ENCODE assay signal across 8 cellular contexts in the genomic region with DNA sequence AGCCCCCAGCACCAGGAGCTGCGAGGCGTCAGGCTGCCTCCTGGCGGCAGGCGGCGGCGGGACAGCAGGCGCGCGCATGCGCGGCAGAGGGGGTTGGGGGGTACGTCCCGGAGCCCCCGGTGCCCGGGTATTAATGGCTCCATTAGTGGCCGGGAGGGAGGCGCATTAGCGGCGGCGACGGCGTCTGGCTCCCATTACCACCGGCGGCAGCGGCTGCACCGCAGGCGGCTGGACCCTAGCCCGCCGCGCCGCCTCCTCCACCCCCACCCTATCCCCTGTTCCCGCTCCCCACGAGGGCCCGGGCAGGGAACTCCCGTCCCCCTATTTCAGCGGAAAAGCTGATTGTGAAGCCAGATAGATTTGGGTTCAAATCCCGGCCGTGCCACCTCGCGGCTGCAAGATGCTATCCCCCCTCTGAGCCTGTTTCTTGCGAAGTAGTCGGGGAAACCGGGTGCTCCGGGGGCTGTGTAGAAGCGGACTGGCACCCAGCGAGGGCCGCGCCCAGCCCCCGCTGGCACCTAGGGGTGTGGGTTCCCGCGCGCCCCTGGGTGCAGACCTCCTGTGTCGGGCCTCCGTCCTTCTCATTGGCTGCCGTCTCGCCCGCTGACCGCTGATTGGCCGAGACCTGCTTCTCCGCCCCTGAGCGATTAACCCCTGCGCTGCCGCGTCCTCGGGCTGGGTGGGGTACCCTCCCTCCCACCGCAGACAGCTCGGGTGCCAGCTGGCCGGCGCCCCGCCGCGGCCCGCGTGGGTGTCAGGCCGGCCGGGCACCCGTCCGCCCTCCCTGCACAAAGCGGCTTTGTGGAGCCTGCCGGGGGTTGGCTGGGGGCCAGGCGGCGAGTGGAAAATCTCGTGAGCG. TPM values are rescaled to one million over a fixed set of nuclear protein-coding genes. Genes with fewer than 3 reads are reported as not detected.
DNase-seq lines count a peak whose midpoint lies in the region; ATAC-seq, FAIRE-seq and TF ChIP-seq lines count a peak whose summit lies in the region.

No MANE protein-coding gene starts in this region.

- DNase-seq in DMS79 (lab: John Stamatoyannopoulos, UW) (peak; percentile 90), H7 (peak; percentile 100), NCI-H1436 treated with DMSO at 0.1 percent for 48 hours (lab: John Stamatoyannopoulos, UW) (peak; percentile 85), T-helper 22 cell (ENCODE audit: low read depth) (peak; percentile 84), astrocyte (ENCODE audit: low read depth) (peak; percentile 82), hepatocyte (ENCODE audit: low spot score) (peak; percentile 93), retinal pigment epithelial cell (ENCODE audit: low read depth) (peak; percentile 87)

- H3K9ac ChIP-seq in astrocyte (ENCODE audit: low read length), result peak overlapping the region; percentile 82

- peak overlapping the region; percentile 74 for H3K4me3 ChIP-seq in H7 (ENCODE audit: insufficient read depth, low read depth, low read length)
- H3K4me3 ChIP-seq in astrocyte (ENCODE audit: insufficient read depth, low read depth, low read length), result peak overlapping the region; percentile 76
- H3K4me3 ChIP-seq in hepatocyte, result peak overlapping the region; percentile 99
- peak overlapping the region; percentile 69 for H3K4me3 ChIP-seq in retinal pigment epithelial cell (ENCODE audit: low read length)

- H3K27me3 ChIP-seq in H7 (ENCODE audit: control insufficient read depth, insufficient read depth, low read length) (no peaks in the 10 kb centered on the region), astrocyte (ENCODE audit: insufficient read depth, low read length) (no peaks in the 10 kb centered on the region), hepatocyte (no peaks in the 10 kb centered on the region)

- H3K4me2 ChIP-seq in astrocyte (ENCODE audit: low read length) (peak overlapping the region; percentile 94), hepatocyte (peak overlapping the region; percentile 94)

- H3K9me3 ChIP-seq in astrocyte (ENCODE audit: insufficient read depth, low read depth, low read length), result no peaks in the 10 kb centered on the region
- H3K9me3 ChIP-seq in hepatocyte (ENCODE audit: low read depth), result no peaks in the 10 kb centered on the region

- no peak for ATAC-seq in HG02571 (IDR thresholded peaks at IDR 0.05; ENCODE audit: unreplicated experiment)

- H3K27ac Mint-ChIP-seq in astrocyte (ENCODE audit: unreplicated experiment), result peak overlapping the region; percentile 83

- no peaks in the 10 kb centered on the region for H3K9me2 ChIP-seq in hepatocyte (replicated peaks; ENCODE audit: insufficient read depth)

- H3K4me1 Mint-ChIP-seq in astrocyte (ENCODE audit: low read depth, unreplicated experiment), result peaks cover 45% of the 10 kb centered on the region

- H3K79me2 ChIP-seq in astrocyte (ENCODE audit: insufficient read depth, low read length) (peaks cover 68% of the 10 kb centered on the region), hepatocyte (peaks cover 60% of the 10 kb centered on the region)

- H3K27ac ChIP-seq in astrocyte (ENCODE audit: low read depth, low read length) (peak overlapping the region; percentile 84), hepatocyte (peak overlapping the region; percentile 99)

- TF ChIP-seq CTCF in astrocyte (IDR thresholded peaks at IDR 0.05; ENCODE audit: insufficient read depth, low read depth, low read length), result peak; percentile 68
- TF ChIP-seq CTCF in hepatocyte (IDR thresholded peaks at IDR 0.05; ENCODE audit: poor library complexity), result peak; percentile 97
- TF ChIP-seq CTCF in retinal pigment epithelial cell (conservative IDR thresholded peaks at IDR 0.05; ENCODE audit: low read depth, low read length), result peak; percentile 86

- 1% methylated on average over 54 of the region's 84 CpGs for WGBS in hepatocyte (ENCODE audit: low lambda C conversion rate, missing lambda C conversion rate)

- peaks cover 66% of the 10 kb centered on the region for H3K4me1 ChIP-seq in astrocyte (ENCODE audit: insufficient read depth, low read length)
- peaks cover 55% of the 10 kb centered on the region for H3K4me1 ChIP-seq in hepatocyte (ENCODE audit: insufficient read depth)

- no peaks in the 10 kb centered on the region for H3K27me3 Mint-ChIP-seq in astrocyte (ENCODE audit: low read depth, unreplicated experiment)

- peaks cover 10% of the 10 kb centered on the region for H3K36me3 Mint-ChIP-seq in astrocyte (ENCODE audit: low read depth, unreplicated experiment)

- H3K36me3 ChIP-seq in H7 (replicated peaks; ENCODE audit: control insufficient read depth, insufficient read depth, low read length) (no peaks in the 10 kb centered on the region; the same call in none of the 2 replicates), astrocyte (ENCODE audit: insufficient read depth, low read length) (peaks cover under 1% of the 10 kb centered on the region), hepatocyte (replicated peaks; ENCODE audit: insufficient read depth, low read depth) (no peaks in the 10 kb centered on the region)

- peak overlapping the region; percentile 88 for H3K4me3 Mint-ChIP-seq in astrocyte (ENCODE audit: unreplicated experiment)

- FAIRE-seq in astrocyte (lab: Jason Lieb, UNC), result no peak

- no peaks in the 10 kb centered on the region for H3K9me3 Mint-ChIP-seq in astrocyte (ENCODE audit: unreplicated experiment)

- peak overlapping the region; percentile 45 for H2AFZ ChIP-seq in astrocyte (ENCODE audit: low read depth, low read length)
- H2AFZ ChIP-seq in hepatocyte, result peak overlapping the region; percentile 58

- H4K20me1 ChIP-seq in astrocyte (ENCODE audit: insufficient read depth, low read length), result peaks cover 57% of the 10 kb centered on the region
- peaks cover 9% of the 10 kb centered on the region for H4K20me1 ChIP-seq in hepatocyte (ENCODE audit: insufficient read depth, poor library complexity, severe bottlenecking)

RNA-seq across cellular contexts. Expression of gene CIC, which starts 11.1 kb away (rescaled TPM):
- total RNA-seq in H7 (2014; rRNA removed; shearing (Covaris generic)), result 16.1 and 20.1 TPM in 2 replicates
- total RNA-seq in astrocyte, result 73.4 and 78.5 TPM in 2 replicates
- total RNA-seq in hepatocyte, result 14.3 and 17.4 TPM in 2 replicates
- 19.3 and 23.2 TPM in 2 replicates for polyA plus RNA-seq in hepatocyte

RNA-seq across cellular contexts. Expression of gene PRR19, which starts 21.8 kb away (rescaled TPM):
- 3.3 and 5.2 TPM in 2 replicates for total RNA-seq in H7 (2014; rRNA removed; shearing (Covaris generic))
- total RNA-seq in astrocyte, result 1.3 and 1.4 TPM in 2 replicates
- 0.24 and 2.2 TPM in 2 replicates for total RNA-seq in hepatocyte
- polyA plus RNA-seq in hepatocyte, result 1.9 and 3.0 TPM in 2 replicates

RNA-seq across cellular contexts. Expression of gene PAFAH1B3, which starts 22.3 kb away (rescaled TPM):
- 96.5 and 152 TPM in 2 replicates for total RNA-seq in H7 (2014; rRNA removed; shearing (Covaris generic))
- total RNA-seq in astrocyte, result 44.1 and 51.8 TPM in 2 replicates
- 46.1 and 70.6 TPM in 2 replicates for total RNA-seq in hepatocyte
- 98.6 and 116 TPM in 2 replicates for polyA plus RNA-seq in hepatocyte

RNA-seq across cellular contexts. Expression of gene ERF, which starts 25.2 kb away (rescaled TPM):
- 73.0 and 106 TPM in 2 replicates for total RNA-seq in H7 (2014; rRNA removed; shearing (Covaris generic))
- total RNA-seq in astrocyte (108 TPM in 2 replicates), hepatocyte (32.6 and 47.1 TPM in 2 replicates)
- polyA plus RNA-seq in hepatocyte, result 20.4 and 24.4 TPM in 2 replicates

RNA-seq across cellular contexts. Expression of gene TMEM145, which starts 33.0 kb away (rescaled TPM):
- total RNA-seq in H7 (2014; rRNA removed; shearing (Covaris generic)), result 0.38 and 0.41 TPM in 2 replicates
- total RNA-seq in astrocyte (0.70 TPM in 1 of 2 replicates, not detected in the other), hepatocyte (0.40 TPM in 1 of 2 replicates, not detected in the other)
- 0.58 TPM in 1 of 2 replicates, not detected in the other for polyA plus RNA-seq in hepatocyte
